In the genomic region with DNA sequence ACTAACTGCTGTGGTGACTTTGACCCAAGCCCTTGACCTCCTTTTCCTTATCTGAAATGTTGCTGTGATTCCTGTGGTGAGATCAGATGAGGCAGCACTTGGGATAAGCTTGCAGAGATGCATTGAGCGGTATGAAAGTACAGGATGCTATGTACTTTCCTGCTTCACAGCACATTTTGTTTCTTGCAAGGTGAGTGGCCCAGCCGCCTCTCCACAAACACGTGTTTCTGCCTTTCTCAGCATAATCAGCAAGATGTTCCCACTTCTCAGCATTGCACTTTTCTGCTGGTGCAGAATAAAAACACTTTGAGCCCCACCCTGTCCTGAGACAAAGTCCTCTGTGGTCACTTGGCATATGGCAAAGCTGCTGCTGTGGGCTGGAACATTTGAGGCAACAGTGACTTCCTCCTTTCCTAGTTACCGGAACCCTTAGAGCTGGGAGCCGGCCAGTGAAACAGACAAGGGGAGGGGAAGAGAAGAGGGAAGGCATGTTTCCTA, we compare ENCODE assay signal across 10 cellular contexts. TPM values are rescaled to one million over a fixed set of nuclear protein-coding genes. Genes with fewer than 3 reads are reported as not detected.
DNase-seq lines count a peak whose midpoint lies in the region; ATAC-seq and TF ChIP-seq lines count a peak whose summit lies in the region.
"Had no signal": no experiment of that assay in that cellular context is flagged by ENCODE, and none has a peak within 500 bp of the region (broad histone marks: within the 10 kb centered on the region; RNA-seq: fewer than 3 reads in every experiment).

No MANE protein-coding gene starts in this region.

- H3K4me3 ChIP-seq in dorsolateral prefrontal cortex (no peak overlapping the region), aorta (ENCODE audit: low read length in 2 of 2) (no peak overlapping the region), endodermal cell (ENCODE audit: low read length) (no peak overlapping the region)
- H3K4me3 ChIP-seq: SK-N-MC had no signal

- peak; percentile 30 for DNase-seq in stimulated activated CD4-positive, alpha-beta T cell treated with anti-CD3 and anti-CD28 coated beads, Interleukin-15, amount 100 ng/mL, for 24 hours
- DNase-seq in stimulated activated CD4-positive, alpha-beta T cell treated with anti-CD3 and anti-CD28 coated beads, Interleukin-1b, Interleukin-23, amount 100 ng/mL, for 48 hours, result no peak
- peak in 3 of 10 donors; percentile 39 to 47 (median 39) for DNase-seq in dorsolateral prefrontal cortex
- peak; percentile 81 for DNase-seq in mucosa of gallbladder (ENCODE audit: low spot score)
- DNase-seq in aorta, result peak in 1 of 2 donors; percentile 88
- DNase-seq in NCI-H82 treated with DMSO at 0.1 percent for 48 hours (lab: John Stamatoyannopoulos, UW; ENCODE audit: unreplicated experiment), result no peak
- no peak for DNase-seq in EL
- DNase-seq in endodermal cell, result no peak

- H3K27me3 ChIP-seq in dorsolateral prefrontal cortex (no peaks in the 10 kb centered on the region), aorta (ENCODE audit: control insufficient read depth in 1 of 2, insufficient read depth in 2 of 2, low read length in 1 of 2) (no peaks in the 10 kb centered on the region), endodermal cell (ENCODE audit: control insufficient read depth, insufficient read depth, low read length, poor library complexity, severe bottlenecking) (no peaks in the 10 kb centered on the region)

- ATAC-seq in aorta (ENCODE audit: low FRiP score), result peak; percentile 36

- H3K27ac ChIP-seq in dorsolateral prefrontal cortex (peak overlapping the region in 43 of 59 donors; percentile 8 to 82 (median 53)), aorta (ENCODE audit: low read depth in 1 of 2, low read length in 2 of 2) (no peak overlapping the region), endodermal cell (ENCODE audit: low read depth, low read length) (no peak overlapping the region)
- H3K27ac ChIP-seq: C4-2B, SK-N-MC had no signal

- peaks cover 24% of the 10 kb centered on the region for H3K36me3 Mint-ChIP-seq in endodermal cell (ENCODE audit: low read depth)

- H3K4me1 ChIP-seq in aorta (ENCODE audit: control insufficient read depth in 1 of 2, insufficient read depth in 2 of 2, low read length in 2 of 2) (peaks cover 0 to 8% of the 10 kb centered on the region in 2 donors), endodermal cell (ENCODE audit: control insufficient read depth, insufficient read depth, low read length) (peaks cover 3% of the 10 kb centered on the region)

- H3K4me3 Mint-ChIP-seq in endodermal cell, result no peak overlapping the region

- TF ChIP-seq CTCF in dorsolateral prefrontal cortex (IDR thresholded peaks at IDR 0.05 in 54 of 56, conservative IDR thresholded peaks at IDR 0.05 in 2 of 56; ENCODE audit: low read depth in 1 of 56, partially characterized antibody in 56 of 56) (no peak), endodermal cell (conservative IDR thresholded peaks at IDR 0.05) (no peak)

- H3K9me3 ChIP-seq in aorta (ENCODE audit: control insufficient read depth, low read length) (no peaks in the 10 kb centered on the region), endodermal cell (ENCODE audit: control insufficient read depth, low read length) (no peaks in the 10 kb centered on the region)

- no peaks in the 10 kb centered on the region for H3K27me3 Mint-ChIP-seq in endodermal cell (ENCODE audit: insufficient read depth)

- no peak overlapping the region for H3K9ac ChIP-seq in endodermal cell (ENCODE audit: extremely low read depth, low read length, poor library complexity, severe bottlenecking)

- 59 to 68% methylated on average over 5 of the region's 5 CpGs for WGBS in aorta, 2 donors
- 93 to 94% methylated on average over 3 to 5 of the region's 5 CpGs for WGBS in endodermal cell (ENCODE audit: insufficient coverage in 1 of 2, insufficient read length in 1 of 2), 2 experiments

- peaks cover 37% of the 10 kb centered on the region for H3K4me1 Mint-ChIP-seq in endodermal cell

- H3K36me3 ChIP-seq in aorta (ENCODE audit: control insufficient read depth in 1 of 2, insufficient read depth in 2 of 2, low read length in 1 of 2) (peaks cover 0 to 2% of the 10 kb centered on the region in 2 donors), endodermal cell (ENCODE audit: control insufficient read depth, insufficient read depth, low read length) (peaks cover 11% of the 10 kb centered on the region)

- intact Hi-C loops in dorsolateral prefrontal cortex (cut with DNase I), result loop anchor here (5.0 to 10.0 kb wide), 4 partner anchors 302 to 642 kb away; a partner anchor contains a TSS
- intact Hi-C loops in aorta (cut with DNase I), result loop anchor here in 1 of 2 donors (10.0 kb wide), 1 partner anchor 108 kb away; no protein-coding TSS in a partner anchor

- no peak overlapping the region for H3K27ac Mint-ChIP-seq in endodermal cell

- no peaks in the 10 kb centered on the region for H3K9me3 Mint-ChIP-seq in endodermal cell

RNA-seq across cellular contexts. Expression of a gene that starts 4.9 kb away (rescaled TPM):
- total RNA-seq in dorsolateral prefrontal cortex (10 to 100 TPM; 29.4 to 54.0 (median 36.4) TPM), mucosa of gallbladder (31.7 TPM), aorta (10 to 100 TPM; 20.2 to 23.1 TPM), endodermal cell (10 to 100 TPM; 15.2 to 21.1 TPM)
- polyA plus RNA-seq in aorta, result 10 to 100 TPM; 23.9 to 40.4 TPM
- 20.1 TPM for polyA plus RNA-seq in endodermal cell (2013, experiment 1 of 2)
- 16.6 TPM for polyA plus RNA-seq in endodermal cell (2013, experiment 2 of 2)

Comparison
In these comparisons a context has a peak if more than half of its experiments do, and no peak if none do; other contexts are left out.
1. DNase-seq: peak in stimulated activated CD4-positive, alpha-beta T cell treated with anti-CD3 and anti-CD28 coated beads, Interleukin-15, amount 100 ng/mL, for 24 hours (single experiment) and mucosa of gallbladder (single experiment); none in stimulated activated CD4-positive, alpha-beta T cell treated with anti-CD3 and anti-CD28 coated beads, Interleukin-1b, Interleukin-23, amount 100 ng/mL, for 48 hours (single experiment), NCI-H82 treated with DMSO at 0.1 percent for 48 hours (single experiment), EL (single experiment) and endodermal cell (single experiment).
2. H3K27ac ChIP-seq: peak in dorsolateral prefrontal cortex (43 of 59); none in aorta (0 of 2) and endodermal cell (single experiment).